In genomic region chr19:37779139-37780035, GRCh38 we compare ENCODE assay signal across 8 cellular contexts. TPM values are rescaled to one million over a fixed set of nuclear protein-coding genes. Genes with fewer than 3 reads are reported as not detected.
DNase-seq lines count a peak whose midpoint lies in the region; ATAC-seq and TF ChIP-seq lines count a peak whose summit lies in the region.

Gene ZNF573, minus strand, starts transcription at chr19:37779586. Its CDS starts 5,857 bp downstream, at chr19:37773729.

- peak; percentile 81 for DNase-seq in NCI-H748 treated with DMSO at 0.1 percent for 48 hours (lab: John Stamatoyannopoulos, UW)
- peak; percentile 71 to 72 for DNase-seq in activated CD4-positive, alpha-beta T cell treated with anti-CD3 and anti-CD28 coated beads, Interleukin-2, amount 50 U/mL, for 4 hours
- DNase-seq in dorsolateral prefrontal cortex = peak; percentile 84 to 92 (median 90)
- DNase-seq in stimulated activated CD4-positive, alpha-beta T cell treated with anti-CD3 and anti-CD28 coated beads, Interleukin-4, amount 100 ng/mL, for 1 hour = peak; percentile 76

- peak in 1 of 2 donors; percentile 30 for TF ChIP-seq RAD21 in liver (IDR thresholded peaks at IDR 0.05)

- no peaks in the 10 kb centered on the region for H4K20me1 ChIP-seq in BLaER1 treated with 17β-estradiol and CSF1 and Interleukin-3, amounts not matched to agents 10 nM and 100 nM

- peaks cover 66 to 81% (median 77%) of the 10 kb centered on the region in 11 experiments for H3K9me3 ChIP-seq in BLaER1 treated with 17β-estradiol and CSF1 and Interleukin-3, amounts not matched to agents 10 nM and 100 nM (replicated peaks in 1 of 11)
- peaks cover 0 to 9% (median 3%) of the 10 kb centered on the region in 4 donors for H3K9me3 ChIP-seq in liver (ENCODE audit: control insufficient read depth in 4 of 4, low read length in 3 of 4)

- peak within 1 kb of the TSS; percentile 68 to 90 (median 78) for H3K4me3 ChIP-seq in BLaER1 treated with 17β-estradiol and CSF1 and Interleukin-3, amounts not matched to agents 10 nM and 100 nM
- peak within 1 kb of the TSS; percentile 41 to 98 (median 83) for H3K4me3 ChIP-seq in dorsolateral prefrontal cortex
- peak within 1 kb of the TSS; percentile 63 to 100 (median 91) for H3K4me3 ChIP-seq in liver (ENCODE audit: low read depth in 1 of 3, low read length in 3 of 3)

- H3K27me3 ChIP-seq in BLaER1 treated with 17β-estradiol and CSF1 and Interleukin-3, amounts not matched to agents 10 nM and 100 nM = no peaks in the 10 kb centered on the region
- H3K27me3 ChIP-seq in dorsolateral prefrontal cortex (no peaks in the 10 kb centered on the region), liver (ENCODE audit: control insufficient read depth in 4 of 4, insufficient read depth in 4 of 4, low read length in 3 of 4) (no peaks in the 10 kb centered on the region)

- intact Hi-C loops in dorsolateral prefrontal cortex (cut with DNase I) = loop anchor here (1.0 to 10.0 kb wide), 4 partner anchors 85 to 124 kb away; partner anchors contain the start of gene ZFP30 (in 2 of the 2)

- H3K36me3 ChIP-seq in BLaER1 treated with 17β-estradiol and CSF1 and Interleukin-3, amounts not matched to agents 10 nM and 100 nM = peaks cover 25 to 64% (median 42%) of the 10 kb centered on the region in 11 experiments
- no peaks in the 10 kb centered on the region for H3K36me3 ChIP-seq in liver (ENCODE audit: control insufficient read depth in 4 of 4, insufficient read depth in 3 of 4, low read depth in 1 of 4, low read length in 3 of 4)

- under 1% methylated on average over 46 of the region's 46 CpGs for WGBS in liver

- H3K4me1 ChIP-seq in BLaER1 treated with 17β-estradiol and CSF1 and Interleukin-3, amounts not matched to agents 10 nM and 100 nM = peaks cover 5 to 16% (median 13%) of the 10 kb centered on the region in 10 experiments; a peak in 15 of 20 replicates
- H3K4me1 ChIP-seq in liver (ENCODE audit: control insufficient read depth in 4 of 4, insufficient read depth in 4 of 4, low read length in 3 of 4) = peaks cover 0 to 13% (median 8%) of the 10 kb centered on the region in 4 donors

- H3K9ac ChIP-seq in BLaER1 treated with 17β-estradiol and CSF1 and Interleukin-3, amounts not matched to agents 10 nM and 100 nM = peak within 1 kb of the TSS; percentile 79 to 93 (median 86)
- peak within 1 kb of the TSS; percentile 57 to 98 for H3K9ac ChIP-seq in liver (ENCODE audit: low read depth in 1 of 2, low read length in 2 of 2)

- peak within 1 kb of the TSS; percentile 79 to 94 (median 87) for H3K4me2 ChIP-seq in BLaER1 treated with 17β-estradiol and CSF1 and Interleukin-3, amounts not matched to agents 10 nM and 100 nM

- TF ChIP-seq CTCF in dorsolateral prefrontal cortex (IDR thresholded peaks at IDR 0.05 in 54 of 56, conservative IDR thresholded peaks at IDR 0.05 in 2 of 56; ENCODE audit: low read depth in 1 of 56, partially characterized antibody in 56 of 56) (peak in 32 of 56 donors; percentile 3 to 50 (median 29)), liver (IDR thresholded peaks at IDR 0.05; ENCODE audit: low read depth, low read length, missing input control) (peak; percentile 8)

- ATAC-seq in GM19324 (IDR thresholded peaks at IDR 0.05; ENCODE audit: low FRiP score, unreplicated experiment) = peak; percentile 65
- ATAC-seq in HG03520 (IDR thresholded peaks at IDR 0.05; ENCODE audit: unreplicated experiment) = peak; percentile 71

- peak within 1 kb of the TSS; percentile 72 to 90 (median 80) for H3K27ac ChIP-seq in BLaER1 treated with 17β-estradiol and CSF1 and Interleukin-3, amounts not matched to agents 10 nM and 100 nM
- H3K27ac ChIP-seq in dorsolateral prefrontal cortex = peak within 1 kb of the TSS; percentile 48 to 95 (median 86)
- H3K27ac ChIP-seq in liver (ENCODE audit: low read depth in 1 of 2, low read length in 2 of 2) = peak within 1 kb of the TSS; percentile 75 to 83

TF ChIP-seq in liver, 16 proteins besides CTCF, POLR2A, EP300 and RAD21:
- TF ChIP-seq REST (IDR thresholded peaks at IDR 0.05) (no peak), ZBTB33 (IDR thresholded peaks at IDR 0.05) (peak; percentile 84), EGR1 (IDR thresholded peaks at IDR 0.05; ENCODE audit: low read depth in 2 of 2) (peak in 1 of 2 donors; percentile 14), GABPA (IDR thresholded peaks at IDR 0.05 in 1 of 2, conservative IDR thresholded peaks at IDR 0.05 in 1 of 2) (peak; percentile 35 to 90), NR2F2 (IDR thresholded peaks at IDR 0.05) (no peak), RXRA (IDR thresholded peaks at IDR 0.05) (peak in 1 of 2 donors; percentile 38), FOXA1 (IDR thresholded peaks at IDR 0.05) (no peak), HNF4A (conservative IDR thresholded peaks at IDR 0.05) (no peak), MAX (IDR thresholded peaks at IDR 0.05) (peak; percentile 63), JUND (IDR thresholded peaks at IDR 0.05) (no peak), FOXA2 (IDR thresholded peaks at IDR 0.05) (no peak), TAF1 (conservative IDR thresholded peaks at IDR 0.05) (peak; percentile 55), YY1 (IDR thresholded peaks at IDR 0.05) (peak; percentile 98)

RNA-seq across cellular contexts. Expression of gene ZNF573, which starts in this region (rescaled TPM):
- total RNA-seq in dorsolateral prefrontal cortex (10 to 100 TPM; 15.2 to 40.0 (median 24.8) TPM), liver (1 to 10 TPM; 4.5 to 5.0 TPM)
- polyA plus RNA-seq in liver = 1 to 10 TPM in 1 of 2 donors, under 1 TPM in 1; 0.42 to 3.9 TPM

Comparison
In these comparisons a context has a peak if more than half of its experiments do, and no peak if none do; other contexts are left out.
1. Peak in every context shown above with its lines: DNase-seq, ATAC-seq, H3K4me3 ChIP-seq and H3K27ac ChIP-seq.